In genomic region chr14:57747036-57747435, GRCh38 we compare ENCODE assay signal across 18 cellular contexts.
DNase-seq lines count a peak whose midpoint lies in the region; FAIRE-seq and TF ChIP-seq lines count a peak whose summit lies in the region.
"Had no signal": no experiment of that assay in that cellular context is flagged by ENCODE, and none has a peak within 500 bp of the region (broad histone marks: within the 10 kb centered on the region; RNA-seq: fewer than 3 reads in every experiment).

No MANE protein-coding gene starts in this region.

- H3K4me3 ChIP-seq in bronchial epithelial cell (ENCODE audit: low read depth, low read length) = no peak overlapping the region
- no peak overlapping the region for H3K4me3 ChIP-seq in OCI-LY7 (ENCODE audit: low read depth, low read length, poor library complexity, severe bottlenecking)
- H3K4me3 ChIP-seq: esophagus muscularis mucosa had no signal

- no peaks in the 10 kb centered on the region for H3K27me3 Mint-ChIP-seq in Calu3 (ENCODE audit: unreplicated experiment)
- no peaks in the 10 kb centered on the region for H3K27me3 Mint-ChIP-seq in immature natural killer cell (ENCODE audit: low read depth in 3 of 3)
- H3K27me3 Mint-ChIP-seq: B cell, naive B cell, progenitor cell of endocrine pancreas had no signal

- H3K27ac Mint-ChIP-seq in Calu3 (ENCODE audit: unreplicated experiment) = no peak overlapping the region
- H3K27ac Mint-ChIP-seq in immature natural killer cell = no peak overlapping the region
- H3K27ac Mint-ChIP-seq: activated CD8-positive, alpha-beta T cell treated with anti-CD3 and anti-CD28 coated beads, Interleukin-2, amount 10 ng/mL, durations not matched to agents 7 days and 5 days; B cell; naive B cell; progenitor cell of endocrine pancreas had no signal

- no TSS peak for BruUV-seq in Calu3 (replicated peaks; lab: Mats Ljungman, UMichigan)
- no TSS peak for BruUV-seq in OCI-LY7 (replicated peaks; lab: Mats Ljungman, UMichigan)

- in situ Hi-C loops in GM13976 (cut with MboI; ENCODE audit: low sequenced_read_pairs, unreplicated experiment) = no loop called here

- H3K27ac ChIP-seq in OCI-LY7 (ENCODE audit: low read depth, low read length, poor library complexity, severe bottlenecking) = no peak overlapping the region
- H3K27ac ChIP-seq: esophagus muscularis mucosa, KMS-11, VCaP had no signal

- CTCF ChIA-PET in Calu3 (lab: Charles Lee) = no interaction called here
- CTCF ChIA-PET in OCI-LY7 (lab: Charles Lee; ENCODE audit: unreplicated experiment) = no interaction called here

- FAIRE-seq in bronchial epithelial cell (lab: Jason Lieb, UNC) = no peak

- POLR2A ChIA-PET in OCI-LY7 (lab: Charles Lee) = no interaction called here

- no peak overlapping the region for H2AFZ ChIP-seq in OCI-LY7 (ENCODE audit: low read length)

- H3K27me3 ChIP-seq in bronchial epithelial cell (ENCODE audit: control insufficient read depth, insufficient read depth, low read length) = no peaks in the 10 kb centered on the region
- H3K27me3 ChIP-seq: esophagus muscularis mucosa had no signal

- no peak overlapping the region for H3K4me2 ChIP-seq in OCI-LY7 (ENCODE audit: low read length)
- H3K4me2 ChIP-seq: KMS-11 had no signal

- H3K79me2 ChIP-seq in OCI-LY7 (ENCODE audit: insufficient read depth, low read depth, low read length) = no peaks in the 10 kb centered on the region

- H4K20me1 ChIP-seq in OCI-LY7 (ENCODE audit: insufficient read depth, low read length) = no peaks in the 10 kb centered on the region

- H3K36me3 ChIP-seq in bronchial epithelial cell (ENCODE audit: control insufficient read depth, insufficient read depth, low read length) (no peaks in the 10 kb centered on the region), OCI-LY7 (ENCODE audit: insufficient read depth, low read length) (no peaks in the 10 kb centered on the region)
- H3K36me3 ChIP-seq: esophagus muscularis mucosa had no signal

- H3K36me3 Mint-ChIP-seq in Calu3 (ENCODE audit: insufficient read depth, unreplicated experiment) (no peaks in the 10 kb centered on the region), immature natural killer cell (no peaks in the 10 kb centered on the region)
- H3K36me3 Mint-ChIP-seq: naive B cell had no signal

- H3K4me1 ChIP-seq in OCI-LY7 (ENCODE audit: insufficient read depth, low read length, poor library complexity, severe bottlenecking) = no peaks in the 10 kb centered on the region
- H3K4me1 ChIP-seq: esophagus muscularis mucosa had no signal

- no peaks in the 10 kb centered on the region for H3K9me3 Mint-ChIP-seq in Calu3 (ENCODE audit: low read depth, unreplicated experiment)
- H3K9me3 Mint-ChIP-seq in immature natural killer cell = peaks cover 0 to 18% (median 6%) of the 10 kb centered on the region in 6 donors

- H3K4me1 Mint-ChIP-seq in Calu3 (ENCODE audit: low read depth, unreplicated experiment) (peaks cover 22% of the 10 kb centered on the region), immature natural killer cell (no peaks in the 10 kb centered on the region)
- H3K4me1 Mint-ChIP-seq: B cell, naive B cell had no signal

- TF ChIP-seq CTCF in Calu3 (IDR thresholded peaks at IDR 0.05; ENCODE audit: unreplicated experiment) = no peak
- no peak for TF ChIP-seq CTCF in bronchial epithelial cell (IDR thresholded peaks at IDR 0.05; ENCODE audit: insufficient read depth, low read length, severe bottlenecking)
- no peak for TF ChIP-seq CTCF in OCI-LY7 (conservative IDR thresholded peaks at IDR 0.05; ENCODE audit: low read length)
- TF ChIP-seq CTCF in GM13976 (IDR thresholded peaks at IDR 0.05; ENCODE audit: borderline replicate concordance, control extremely low read depth, extremely low read depth, insufficient read depth, missing control alignments) = no peak

- no peaks in the 10 kb centered on the region for H3K9me2 ChIP-seq in OCI-LY7 (ENCODE audit: insufficient read depth, low read length)

- no peak overlapping the region for H3K4me3 Mint-ChIP-seq in Calu3 (ENCODE audit: low read depth, unreplicated experiment)
- H3K4me3 Mint-ChIP-seq in immature natural killer cell = no peak overlapping the region
- H3K4me3 Mint-ChIP-seq: activated CD8-positive, alpha-beta T cell treated with anti-CD3 and anti-CD28 coated beads, Interleukin-2, amount 10 ng/mL, durations not matched to agents 7 days and 5 days; B cell; naive B cell had no signal

- intact Hi-C loops in Calu3 (cut with micrococcal nuclease; ENCODE audit: unreplicated experiment) (loop anchor here (5.0 kb wide), 1 partner anchor 255 kb away; the partner anchor contains the start of gene CCDC198), OCI-LY7 (cut with micrococcal nuclease; ENCODE audit: unreplicated experiment) (no loop called here)

- DNase-seq in Calu3 = peak; percentile 56
- DNase-seq in LoVo (ENCODE audit: low spot score) = peak; percentile 59
- DNase-seq in bronchial epithelial cell (ENCODE audit: low read depth) = peak; percentile 70
- peak; percentile 57 for DNase-seq in mucosa of gallbladder (ENCODE audit: low spot score)
- DNase-seq in OCI-LY7 (ENCODE audit: low spot score) = no peak
- no peak for DNase-seq in GM13976 (ENCODE audit: low spot score)
- no peak for DNase-seq in NCI-H524 (lab: John Stamatoyannopoulos, UW)
- DNase-seq in immature natural killer cell = no peak
- DNase-seq: activated CD8-positive, alpha-beta T cell treated with anti-CD3 and anti-CD28 coated beads, Interleukin-2, amount 10 ng/mL, durations not matched to agents 7 days and 5 days; anterior cingulate cortex; naive B cell; NCI-H1436; NCI-H446 had no signal

- no peaks in the 10 kb centered on the region for H3K9me3 ChIP-seq in OCI-LY7 (ENCODE audit: low read length)
- H3K9me3 ChIP-seq: esophagus muscularis mucosa had no signal

Comparison
In these comparisons a context has a peak if more than half of its experiments do, and no peak if none do; other contexts are left out.
1. DNase-seq: peak in Calu3 (single experiment), LoVo (single experiment), bronchial epithelial cell (single experiment) and mucosa of gallbladder (single experiment); none in OCI-LY7 (single experiment), GM13976 (single experiment), NCI-H524 (0 of 2) and immature natural killer cell (0 of 3).